In genomic region chr10:15797346-15797745, GRCh38 we compare ENCODE assay signal across 16 cellular contexts.
"Had no signal": no experiment of that assay in that cellular context is flagged by ENCODE, and none has a peak within 500 bp of the region (broad histone marks: within the 10 kb centered on the region; RNA-seq: fewer than 3 reads in every experiment).

No MANE protein-coding gene starts in this region.

- H3K27ac ChIP-seq: epithelial cell of prostate, esophagus squamous epithelium, neutrophil, spleen had no signal

- H3K4me3 Mint-ChIP-seq: effector memory CD8-positive, alpha-beta T cell; naive thymus-derived CD4-positive, alpha-beta T cell had no signal

- H3K4me1 ChIP-seq: spleen had no signal

- H3K27me3 Mint-ChIP-seq: effector memory CD8-positive, alpha-beta T cell; naive thymus-derived CD4-positive, alpha-beta T cell had no signal

- DNase-seq: cortex of kidney; effector memory CD8-positive, alpha-beta T cell; esophagus squamous epithelium; foreskin fibroblast; head of caudate nucleus; hippocampal formation; mesendoderm; naive thymus-derived CD4-positive, alpha-beta T cell; spleen; stimulated activated CD4-positive, alpha-beta T cell treated with anti-CD3 and anti-CD28 coated beads, Interleukin-15, amount 100 ng/mL, for 24 hours; stimulated activated CD4-positive, alpha-beta T cell treated with anti-CD3 and anti-CD28 coated beads, Interleukin-2, amount 100 ng/mL, for 24 hours; stimulated activated naive CD4-positive, alpha-beta T cell treated with Interleukin-2 at 50 U/mL for 16 hours; trophoblast cell had no signal

- H3K27me3 ChIP-seq: esophagus squamous epithelium, neutrophil, spleen had no signal

- ATAC-seq: effector memory CD8-positive, alpha-beta T cell; naive thymus-derived CD4-positive, alpha-beta T cell; sciatic nerve had no signal

- H3K9me3 Mint-ChIP-seq: effector memory CD8-positive, alpha-beta T cell had no signal

- H3K9me3 ChIP-seq: neutrophil had no signal

- H3K4me3 ChIP-seq: esophagus squamous epithelium, spleen had no signal
